In the genomic region with DNA sequence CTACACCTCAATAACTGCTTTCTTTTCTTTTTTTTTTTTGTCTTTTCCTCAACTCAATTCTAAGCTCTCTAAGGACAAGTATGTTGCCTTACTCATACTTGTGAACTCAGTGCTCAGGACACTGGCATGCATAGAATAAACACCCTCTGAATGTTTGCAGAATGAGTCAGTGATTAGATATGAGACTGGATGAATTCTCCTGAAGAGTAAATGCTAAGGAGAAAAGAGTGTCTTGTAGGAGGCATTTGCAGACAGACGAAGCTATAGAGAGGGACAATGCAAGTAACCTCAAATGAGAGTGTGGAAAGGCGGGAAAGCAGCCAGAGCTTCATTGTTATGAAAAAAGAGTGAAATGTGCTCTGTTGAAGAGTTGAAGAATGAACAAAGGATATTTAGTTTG, we compare ENCODE assay signal across 8 cellular contexts.
DNase-seq lines count a peak whose midpoint lies in the region; ATAC-seq and TF ChIP-seq lines count a peak whose summit lies in the region.
"Had no signal": no experiment of that assay in that cellular context is flagged by ENCODE, and none has a peak within 500 bp of the region (broad histone marks: within the 10 kb centered on the region; RNA-seq: fewer than 3 reads in every experiment).

No MANE protein-coding gene starts in this region.

- DNase-seq in HK-2 (ENCODE audit: unreplicated experiment): peak; percentile 36
- no peak for DNase-seq in WTC11 (ENCODE audit: low spot score)
- DNase-seq in iPS DF 19.7 (ENCODE audit: low read depth, low spot score): peak; percentile 67
- DNase-seq in hippocampal formation (lab: John Stamatoyannopoulos, UW): no peak
- no peak for DNase-seq in left colon
- no peak for DNase-seq in activated CD8-positive, alpha-beta memory T cell treated with anti-CD3 and anti-CD28 coated beads, Interleukin-2, amount 50 U/mL, for 48 hours
- DNase-seq: Peyer's patch had no signal

- H3K27me3 Mint-ChIP-seq in WTC11 (ENCODE audit: low read depth): no peaks in the 10 kb centered on the region

- intact Hi-C loops in left colon (cut with DNase I, micrococcal nuclease): no loop called here

- CTCF ChIA-PET in WTC11 (lab: Charles Lee): interaction anchor here (1.0 kb wide), 1 partner anchor 33 kb away, joined by 6 read pairs; no protein-coding TSS in a partner anchor

- no peak overlapping the region for H3K4me3 Mint-ChIP-seq in WTC11

- H3K27ac Mint-ChIP-seq in WTC11: peak overlapping the region; percentile 69

- POLR2A ChIA-PET in WTC11 (lab: Charles Lee): no interaction called here

- TF ChIP-seq CTCF in WTC11 (IDR thresholded peaks at IDR 0.05): no peak

- ATAC-seq in WTC11 (peak; percentile 91), HG02840 (IDR thresholded peaks at IDR 0.05; ENCODE audit: low FRiP score, unreplicated experiment) (no peak), left colon (no peak)

- H3K36me3 Mint-ChIP-seq in WTC11: no peaks in the 10 kb centered on the region

- peaks cover 31% of the 10 kb centered on the region for H3K4me1 Mint-ChIP-seq in WTC11

- H3K9me3 Mint-ChIP-seq in WTC11: no peaks in the 10 kb centered on the region

TF ChIP-seq in WTC11, 78 proteins besides CTCF, POLR2A, EP300 and RAD21:
- TF ChIP-seq SMAD3 (CRISPR knock-in tag; IDR thresholded peaks at IDR 0.05; ENCODE audit: borderline replicate concordance): no peak
- TF ChIP-seq, protein P1, sequence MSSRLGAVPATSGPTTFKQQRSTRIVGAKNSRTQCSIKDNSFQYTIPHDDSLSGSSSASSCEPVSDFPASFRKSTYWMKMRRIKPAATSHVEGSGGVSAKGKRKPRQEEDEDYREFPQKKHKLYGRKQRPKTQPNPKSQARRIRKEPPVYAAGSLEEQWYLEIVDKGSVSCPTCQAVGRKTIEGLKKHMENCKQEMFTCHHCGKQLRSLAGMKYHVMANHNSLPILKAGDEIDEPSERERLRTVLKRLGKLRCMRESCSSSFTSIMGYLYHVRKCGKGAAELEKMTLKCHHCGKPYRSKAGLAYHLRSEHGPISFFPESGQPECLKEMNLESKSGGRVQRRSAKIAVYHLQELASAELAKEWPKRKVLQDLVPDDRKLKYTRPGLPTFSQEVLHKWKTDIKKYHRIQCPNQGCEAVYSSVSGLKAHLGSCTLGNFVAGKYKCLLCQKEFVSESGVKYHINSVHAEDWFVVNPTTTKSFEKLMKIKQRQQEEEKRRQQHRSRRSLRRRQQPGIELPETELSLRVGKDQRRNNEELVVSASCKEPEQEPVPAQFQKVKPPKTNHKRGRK (CRISPR knock-in tag; IDR thresholded peaks at IDR 0.05; ENCODE audit: borderline replicate concordance): no peak
- no peak for TF ChIP-seq ERG (CRISPR knock-in tag; IDR thresholded peaks at IDR 0.05)
- TF ChIP-seq TP53 (CRISPR knock-in tag; IDR thresholded peaks at IDR 0.05): no peak
- no peak for TF ChIP-seq FOXP1 (CRISPR knock-in tag; IDR thresholded peaks at IDR 0.05; ENCODE audit: borderline replicate concordance)
- TF ChIP-seq ZNF532 (CRISPR knock-in tag; IDR thresholded peaks at IDR 0.05; ENCODE audit: borderline replicate concordance): no peak
- TF ChIP-seq TEAD4 (CRISPR knock-in tag; IDR thresholded peaks at IDR 0.05): no peak
- TF ChIP-seq, protein P2, sequence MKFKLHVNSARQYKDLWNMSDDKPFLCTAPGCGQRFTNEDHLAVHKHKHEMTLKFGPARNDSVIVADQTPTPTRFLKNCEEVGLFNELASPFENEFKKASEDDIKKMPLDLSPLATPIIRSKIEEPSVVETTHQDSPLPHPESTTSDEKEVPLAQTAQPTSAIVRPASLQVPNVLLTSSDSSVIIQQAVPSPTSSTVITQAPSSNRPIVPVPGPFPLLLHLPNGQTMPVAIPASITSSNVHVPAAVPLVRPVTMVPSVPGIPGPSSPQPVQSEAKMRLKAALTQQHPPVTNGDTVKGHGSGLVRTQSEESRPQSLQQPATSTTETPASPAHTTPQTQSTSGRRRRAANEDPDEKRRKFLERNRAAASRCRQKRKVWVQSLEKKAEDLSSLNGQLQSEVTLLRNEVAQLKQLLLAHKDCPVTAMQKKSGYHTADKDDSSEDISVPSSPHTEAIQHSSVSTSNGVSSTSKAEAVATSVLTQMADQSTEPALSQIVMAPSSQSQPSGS (CRISPR knock-in tag; IDR thresholded peaks at IDR 0.05; ENCODE audit: borderline replicate concordance, low read depth): no peak
- TF ChIP-seq RELA (CRISPR knock-in tag; IDR thresholded peaks at IDR 0.05; ENCODE audit: borderline replicate concordance): no peak
- TF ChIP-seq, protein P3, sequence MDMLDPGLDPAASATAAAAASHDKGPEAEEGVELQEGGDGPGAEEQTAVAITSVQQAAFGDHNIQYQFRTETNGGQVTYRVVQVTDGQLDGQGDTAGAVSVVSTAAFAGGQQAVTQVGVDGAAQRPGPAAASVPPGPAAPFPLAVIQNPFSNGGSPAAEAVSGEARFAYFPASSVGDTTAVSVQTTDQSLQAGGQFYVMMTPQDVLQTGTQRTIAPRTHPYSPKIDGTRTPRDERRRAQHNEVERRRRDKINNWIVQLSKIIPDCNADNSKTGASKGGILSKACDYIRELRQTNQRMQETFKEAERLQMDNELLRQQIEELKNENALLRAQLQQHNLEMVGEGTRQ (CRISPR knock-in tag; IDR thresholded peaks at IDR 0.05): no peak
- no peak for TF ChIP-seq ESRRA (CRISPR knock-in tag; IDR thresholded peaks at IDR 0.05; ENCODE audit: borderline replicate concordance)
- TF ChIP-seq GABPB1 (CRISPR knock-in tag; IDR thresholded peaks at IDR 0.05): no peak
- TF ChIP-seq, protein P4, sequence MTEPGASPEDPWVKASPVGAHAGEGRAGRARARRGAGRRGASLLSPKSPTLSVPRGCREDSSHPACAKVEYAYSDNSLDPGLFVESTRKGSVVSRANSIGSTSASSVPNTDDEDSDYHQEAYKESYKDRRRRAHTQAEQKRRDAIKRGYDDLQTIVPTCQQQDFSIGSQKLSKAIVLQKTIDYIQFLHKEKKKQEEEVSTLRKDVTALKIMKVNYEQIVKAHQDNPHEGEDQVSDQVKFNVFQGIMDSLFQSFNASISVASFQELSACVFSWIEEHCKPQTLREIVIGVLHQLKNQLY (CRISPR knock-in tag; IDR thresholded peaks at IDR 0.05): no peak

Comparison
In these comparisons a context has a peak if more than half of its experiments do, and no peak if none do; other contexts are left out.
1. DNase-seq: peak in HK-2 (single experiment) and iPS DF 19.7 (single experiment); none in WTC11 (single experiment), hippocampal formation (0 of 2), left colon (0 of 2) and activated CD8-positive, alpha-beta memory T cell treated with anti-CD3 and anti-CD28 coated beads, Interleukin-2, amount 50 U/mL, for 48 hours (single experiment).